ENCODE assay signal across 8 cellular contexts in genomic region chr15:81939604-81940440, GRCh38.
A peak's percentile ranks its signal among the peaks of the same experiment; 100 is the strongest.
DNase-seq lines count a peak whose midpoint lies in the region; ATAC-seq and TF ChIP-seq lines count a peak whose summit lies in the region.

No MANE protein-coding gene starts in this region.

- ATAC-seq in GM18505 (IDR thresholded peaks at IDR 0.05; ENCODE audit: unreplicated experiment), result no peak

- H3K27ac ChIP-seq in SK-N-MC, result no peak overlapping the region
- H3K27ac ChIP-seq in uterus, result no peak overlapping the region

- H3K4me1 ChIP-seq in uterus, result no peaks in the 10 kb centered on the region

- TF ChIP-seq POLR2A in uterus (IDR thresholded peaks at IDR 0.05), result no peak
- TF ChIP-seq POLR2A in GM18505 (IDR thresholded peaks at IDR 0.05; ENCODE audit: borderline replicate concordance, extremely low read depth, insufficient read depth, insufficient read length), result no peak

- DNase-seq in DMS 273 treated with DMSO at 0.1 percent for 48 hours (lab: John Stamatoyannopoulos, UW), result peak; percentile 8
- DNase-seq in HCEC 1CT, result peak; percentile 45
- peak; percentile 35 for DNase-seq in SK-N-MC (ENCODE audit: low read depth, low spot score)
- peak; percentile 27 for DNase-seq in glomerular endothelial cell (ENCODE audit: extremely low read depth, low read depth, low spot score)
- no peak for DNase-seq in uterus
- no peak for DNase-seq in ecto neural progenitor cell (ENCODE audit: low spot score)
- no peak for DNase-seq in cerebellar nuclear complex (lab: John Stamatoyannopoulos, UW)

- H3K36me3 ChIP-seq in SK-N-MC (ENCODE audit: insufficient read depth, low read length) (no peaks in the 10 kb centered on the region), uterus (no peaks in the 10 kb centered on the region)

- TF ChIP-seq CTCF in uterus (IDR thresholded peaks at IDR 0.05), result peak in 3 of 4 experiments; percentile 14 to 20 (median 15)

- no peak overlapping the region for H3K9ac ChIP-seq in SK-N-MC (ENCODE audit: insufficient read length)

- H3K9me3 ChIP-seq in SK-N-MC (ENCODE audit: low read depth, low read length) (no peaks in the 10 kb centered on the region), uterus (no peaks in the 10 kb centered on the region)

- no peaks in the 10 kb centered on the region for H3K27me3 ChIP-seq in uterus

- intact Hi-C loops in uterus (cut with DNase I; ENCODE audit: low total_unique reads), result no loop called here

- H3K4me3 ChIP-seq in SK-N-MC, result no peak overlapping the region
- H3K4me3 ChIP-seq in uterus, result no peak overlapping the region

Comparison
In these comparisons a context has a peak if more than half of its experiments do, and no peak if none do; other contexts are left out.
1. DNase-seq: peak in DMS 273 treated with DMSO at 0.1 percent for 48 hours (single experiment), HCEC 1CT (single experiment), SK-N-MC (single experiment) and glomerular endothelial cell (single experiment); none in uterus (0 of 2), ecto neural progenitor cell (single experiment) and cerebellar nuclear complex (0 of 2).